In the genomic region with DNA sequence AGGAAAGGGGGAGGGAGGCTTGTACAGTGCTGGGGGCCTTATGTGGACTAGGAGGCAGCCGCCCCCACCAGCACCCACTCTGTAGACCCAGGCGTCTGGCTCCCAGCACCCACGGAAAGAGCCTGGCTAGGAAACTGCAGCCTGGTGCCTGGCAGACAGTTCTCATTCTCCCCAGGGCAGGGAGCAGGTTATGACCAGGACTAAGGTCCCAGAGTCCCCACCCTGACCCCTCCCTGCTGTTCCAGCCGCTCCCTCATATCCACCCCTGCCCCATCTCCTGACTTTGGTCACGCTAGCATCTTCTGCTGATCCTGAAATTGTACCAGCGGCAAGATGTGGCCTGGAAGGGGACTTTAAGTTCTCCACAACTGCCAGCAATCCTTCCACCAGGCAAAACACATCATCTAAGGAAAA, we compare ENCODE assay signal across 11 cellular contexts. TPM values are rescaled to one million over a fixed set of nuclear protein-coding genes. Genes with fewer than 3 reads are reported as not detected.
DNase-seq lines count a peak whose midpoint lies in the region; ATAC-seq and TF ChIP-seq lines count a peak whose summit lies in the region.
"Had no signal": no experiment of that assay in that cellular context is flagged by ENCODE, and none has a peak within 500 bp of the region (broad histone marks: within the 10 kb centered on the region; RNA-seq: fewer than 3 reads in every experiment).

A gene with protein sequence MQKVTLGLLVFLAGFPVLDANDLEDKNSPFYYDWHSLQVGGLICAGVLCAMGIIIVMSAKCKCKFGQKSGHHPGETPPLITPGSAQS (plus strand): TSS at position 286 of the 414 bp plus-strand sequence. CDS start 3,554 bp downstream, outside the sequence.

- H3K4me3 ChIP-seq in dorsolateral prefrontal cortex (peak within 1 kb of the TSS in 57 of 59 donors; percentile 2 to 65 (median 45)), muscle layer of colon (ENCODE audit: low read depth in 1 of 2, low read length in 2 of 2) (peak within 1 kb of the TSS in 1 of 2 donors; percentile 50)

- no peaks in the 10 kb centered on the region for H3K36me3 ChIP-seq in muscle layer of colon (ENCODE audit: insufficient read depth, low read length)

- DNase-seq in activated naive CD8-positive, alpha-beta T cell treated with anti-CD3 and anti-CD28 coated beads for 36 hours = no peak
- DNase-seq in dorsolateral prefrontal cortex = no peak
- no peak for DNase-seq in type B pancreatic cell (ENCODE audit: extremely low spot score, unreplicated experiment)
- no peak for DNase-seq in NCI-H2081 (lab: John Stamatoyannopoulos, UW)
- DNase-seq: activated CD4-positive, alpha-beta T cell treated with anti-CD3 and anti-CD28 coated beads, Interleukin-2, amount 50 U/mL, for 48 hours; NCI-H226 had no signal

- no peak within 1 kb of the TSS for H3K9ac ChIP-seq in muscle layer of colon (ENCODE audit: low read length)

- no peaks in the 10 kb centered on the region for H3K9me3 ChIP-seq in muscle layer of colon (ENCODE audit: low read length)

- peak within 1 kb of the TSS; percentile 78 to 99 (median 96) for H3K27ac ChIP-seq in dorsolateral prefrontal cortex
- peak within 1 kb of the TSS; percentile 29 for H3K27ac ChIP-seq in muscle layer of colon (ENCODE audit: low read depth, low read length)

- H3K4me3 Mint-ChIP-seq in activated naive CD8-positive, alpha-beta T cell = no peak within 1 kb of the TSS
- H3K4me3 Mint-ChIP-seq in activated naive CD8-positive, alpha-beta T cell treated with anti-CD3 and anti-CD28 coated beads for 36 hours = no peak within 1 kb of the TSS
- peak within 1 kb of the TSS; percentile 87 for H3K4me3 Mint-ChIP-seq in type B pancreatic cell

- no peaks in the 10 kb centered on the region for H3K36me3 Mint-ChIP-seq in activated naive CD8-positive, alpha-beta T cell
- H3K36me3 Mint-ChIP-seq in activated naive CD8-positive, alpha-beta T cell treated with anti-CD3 and anti-CD28 coated beads for 36 hours = no peaks in the 10 kb centered on the region
- no peaks in the 10 kb centered on the region for H3K36me3 Mint-ChIP-seq in type B pancreatic cell

- intact Hi-C loops in dorsolateral prefrontal cortex (cut with DNase I) = loop anchor here in 1 of 2 donors (2.0 kb wide), 1 partner anchor 19 kb away; a partner anchor contains a TSS

- no peaks in the 10 kb centered on the region for H3K9me3 Mint-ChIP-seq in activated naive CD8-positive, alpha-beta T cell (ENCODE audit: low read depth)
- H3K9me3 Mint-ChIP-seq in activated naive CD8-positive, alpha-beta T cell treated with anti-CD3 and anti-CD28 coated beads for 36 hours = no peaks in the 10 kb centered on the region
- no peaks in the 10 kb centered on the region for H3K9me3 Mint-ChIP-seq in type B pancreatic cell

- ATAC-seq in GM19452 (IDR thresholded peaks at IDR 0.05; ENCODE audit: unreplicated experiment) = no peak
- ATAC-seq in HG03571 (IDR thresholded peaks at IDR 0.05; ENCODE audit: unreplicated experiment) = no peak

- H3K27me3 Mint-ChIP-seq in activated naive CD8-positive, alpha-beta T cell = peaks cover 3% of the 10 kb centered on the region
- H3K27me3 Mint-ChIP-seq in activated naive CD8-positive, alpha-beta T cell treated with anti-CD3 and anti-CD28 coated beads for 36 hours = no peaks in the 10 kb centered on the region
- no peaks in the 10 kb centered on the region for H3K27me3 Mint-ChIP-seq in type B pancreatic cell

- peaks cover 9% of the 10 kb centered on the region for H3K4me1 Mint-ChIP-seq in activated naive CD8-positive, alpha-beta T cell (ENCODE audit: low read depth)
- H3K4me1 Mint-ChIP-seq in activated naive CD8-positive, alpha-beta T cell treated with anti-CD3 and anti-CD28 coated beads for 36 hours = peaks cover 5% of the 10 kb centered on the region
- peaks cover 33% of the 10 kb centered on the region for H3K4me1 Mint-ChIP-seq in type B pancreatic cell (ENCODE audit: unreplicated experiment)

- TF ChIP-seq CTCF in dorsolateral prefrontal cortex (IDR thresholded peaks at IDR 0.05 in 54 of 56, conservative IDR thresholded peaks at IDR 0.05 in 2 of 56; ENCODE audit: low read depth in 1 of 56, partially characterized antibody in 56 of 56) = peak in 1 of 56 donors; percentile 5
- no peak for TF ChIP-seq CTCF in type B pancreatic cell (conservative IDR thresholded peaks at IDR 0.05)

- H3K27ac Mint-ChIP-seq in activated naive CD8-positive, alpha-beta T cell = peak within 1 kb of the TSS; percentile 16
- no peak within 1 kb of the TSS for H3K27ac Mint-ChIP-seq in activated naive CD8-positive, alpha-beta T cell treated with anti-CD3 and anti-CD28 coated beads for 36 hours
- peak within 1 kb of the TSS; percentile 91 for H3K27ac Mint-ChIP-seq in type B pancreatic cell

- H3K4me1 ChIP-seq in muscle layer of colon (ENCODE audit: insufficient read depth, low read length) = peaks cover 9% of the 10 kb centered on the region

- H3K27me3 ChIP-seq in dorsolateral prefrontal cortex (no peaks in the 10 kb centered on the region), muscle layer of colon (ENCODE audit: control insufficient read depth in 1 of 2, insufficient read depth in 2 of 2, low read length in 2 of 2) (no peaks in the 10 kb centered on the region)

RNA-seq across cellular contexts. Expression of the gene that starts here (rescaled TPM):
- total RNA-seq in activated naive CD8-positive, alpha-beta T cell treated with anti-CD3 and anti-CD28 coated beads for 36 hours = not detected
- total RNA-seq in dorsolateral prefrontal cortex (10 to 100 TPM in 2 of 120 experiments, 1 to 10 TPM in 110, under 1 TPM in 5, not detected in 3; 0.55 to 17.3 (median 3.3) TPM), type B pancreatic cell (ENCODE audit: low replicate concordance) (77.5 and 157 TPM in 2 replicates)
- total RNA-seq: pulmonary artery endothelial cell had no signal
